Comparison of ENCODE assay signal across 30 cellular contexts in the genomic region with DNA sequence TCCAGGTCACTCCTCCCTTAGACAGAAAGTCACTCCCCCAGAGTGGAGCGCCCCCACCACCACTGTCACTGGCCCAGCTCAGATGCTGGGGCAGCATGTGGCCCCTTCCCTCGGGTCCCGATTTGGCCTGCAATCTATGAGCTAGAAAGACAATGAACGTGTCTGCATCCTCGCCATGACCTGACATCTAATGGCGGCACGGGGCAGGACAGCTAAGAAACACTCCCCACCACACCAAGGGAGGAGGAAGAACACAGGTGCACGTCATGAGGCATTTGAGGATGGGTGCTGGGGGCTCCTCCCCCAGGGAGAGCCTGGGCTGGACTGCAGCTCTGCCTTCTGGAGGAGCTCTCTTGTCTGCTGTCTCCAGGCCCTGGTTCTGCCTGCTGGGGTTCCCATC. TPM values are rescaled to one million over a fixed set of nuclear protein-coding genes. Genes with fewer than 3 reads are reported as not detected.
"Had no signal": no experiment of that assay in that cellular context is flagged by ENCODE, and none has a peak within 500 bp of the region (broad histone marks: within the 10 kb centered on the region; RNA-seq: fewer than 3 reads in every experiment).

No MANE protein-coding gene starts in this region.

- FAIRE-seq: bronchial epithelial cell had no signal

- H3K36me3 Mint-ChIP-seq: activated naive CD4-positive, alpha-beta T cell treated with anti-CD3 and anti-CD28 coated beads, Interleukin-2, amount 50 U/mL, for 72 hours; brain had no signal

- ATAC-seq: activated naive CD4-positive, alpha-beta T cell treated with anti-CD3 and anti-CD28 coated beads, Interleukin-2, amount 50 U/mL, for 72 hours; activated T-cell treated with anti-CD3 and anti-CD28 coated beads, Interleukin-2, amount 50 U/mL, for 72 hours; Panc1 had no signal

- H3K4me3 ChIP-seq: adrenal gland, SJCRH30, SK-N-MC had no signal

- H3K27me3 ChIP-seq: SJCRH30 had no signal

- H3K27me3 Mint-ChIP-seq: brain had no signal

- H3K9me3 ChIP-seq: adrenal gland, SJCRH30 had no signal

- H3K4me1 Mint-ChIP-seq: activated CD4-positive, alpha-beta T cell treated with anti-CD3 and anti-CD28 coated beads, Interleukin-2, amount 10 ng/mL, durations not matched to agents 7 days and 5 days had no signal

- H3K4me1 ChIP-seq: adrenal gland had no signal

- H3K9me3 Mint-ChIP-seq: activated CD4-positive, alpha-beta T cell treated with anti-CD3 and anti-CD28 coated beads, Interleukin-2, amount 10 ng/mL, durations not matched to agents 7 days and 5 days; activated naive CD4-positive, alpha-beta T cell treated with anti-CD3 and anti-CD28 coated beads for 36 hours; activated naive CD4-positive, alpha-beta T cell treated with anti-CD3 and anti-CD28 coated beads, Interleukin-2, amount 50 U/mL, for 72 hours; activated T-cell treated with anti-CD3 and anti-CD28 coated beads, Interleukin-2, amount 50 U/mL, for 72 hours; brain had no signal

- H3K4me3 Mint-ChIP-seq: activated CD4-positive, alpha-beta T cell treated with anti-CD3 and anti-CD28 coated beads, Interleukin-2, amount 10 ng/mL, durations not matched to agents 7 days and 5 days; activated naive CD4-positive, alpha-beta T cell treated with anti-CD3 and anti-CD28 coated beads for 36 hours; activated T-cell treated with anti-CD3 and anti-CD28 coated beads, Interleukin-2, amount 50 U/mL, for 72 hours; brain had no signal

- DNase-seq: activated CD4-positive, alpha-beta T cell treated with anti-CD3 and anti-CD28 coated beads for 1 hour; activated CD4-positive, alpha-beta T cell treated with anti-CD3 and anti-CD28 coated beads, Interleukin-2, amount 10 ng/mL, durations not matched to agents 7 days and 5 days; activated CD4-positive, alpha-beta T cell treated with anti-CD3 and anti-CD28 coated beads, Interleukin-2, amount 50 U/mL, for 48 hours; activated CD4-positive, CD25-positive, alpha-beta regulatory T cell; activated gamma-delta T cell treated with Interleukin-2 at 50 U/mL for 16 hours; activated naive CD4-positive, alpha-beta T cell treated with anti-CD3 and anti-CD28 coated beads for 36 hours; activated T-cell treated with anti-CD3 and anti-CD28 coated beads, Interleukin-2, amount 50 U/mL, for 1 hour; adrenal gland; caudate nucleus; cerebellar nuclear complex; Karpas-422; KBM-7; NCI-H1105 treated with DMSO at 0.1 percent for 48 hours; NCI-H1436; NCI-H1694; NCI-H2029; NCI-H345; NCI-H524 treated with DMSO at 0.1 percent for 48 hours; SHP77; T1000; WERI-Rb-1 had no signal

- H3K36me3 ChIP-seq: adrenal gland, WERI-Rb-1 had no signal

- H3K27ac ChIP-seq: adrenal gland, SJCRH30, SK-N-MC had no signal

- H3K27ac Mint-ChIP-seq: activated CD4-positive, alpha-beta T cell treated with anti-CD3 and anti-CD28 coated beads, Interleukin-2, amount 10 ng/mL, durations not matched to agents 7 days and 5 days; activated naive CD4-positive, alpha-beta T cell treated with anti-CD3 and anti-CD28 coated beads for 36 hours; activated naive CD4-positive, alpha-beta T cell treated with anti-CD3 and anti-CD28 coated beads, Interleukin-2, amount 50 U/mL, for 72 hours; activated T-cell treated with anti-CD3 and anti-CD28 coated beads, Interleukin-2, amount 50 U/mL, for 72 hours; brain had no signal

RNA-seq across cellular contexts. Expression of a gene that starts 8.7 kb away (rescaled TPM):
- total RNA-seq: MCF 10A, RPMI7951, SJCRH30 had no signal
